In the genomic region with DNA sequence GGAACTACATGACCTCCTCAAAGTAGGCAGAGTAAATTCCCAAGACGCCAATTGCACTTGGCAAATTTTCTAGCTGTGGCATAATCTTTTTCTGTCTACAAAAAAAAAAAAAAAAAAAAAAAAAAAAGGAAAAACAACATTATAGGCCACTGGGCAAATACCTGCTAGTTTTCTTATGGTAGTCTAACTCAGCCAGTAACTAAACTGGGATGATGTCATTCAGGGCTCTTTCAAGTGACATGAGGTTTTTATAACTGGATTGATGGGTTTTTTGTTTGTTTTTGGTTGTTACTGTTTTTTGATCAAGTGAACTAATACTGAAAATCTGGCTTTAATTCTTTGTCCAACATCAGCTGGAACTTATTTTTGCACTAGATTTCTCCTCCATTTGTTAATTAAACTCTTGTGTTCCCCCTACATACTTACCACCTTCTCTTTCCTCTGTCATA, we compare ENCODE assay signal across 24 cellular contexts. TPM values are rescaled to one million over a fixed set of nuclear protein-coding genes. Genes with fewer than 3 reads are reported as not detected.
A peak's percentile ranks its signal among the peaks of the same experiment; 100 is the strongest.
DNase-seq lines count a peak whose midpoint lies in the region; ATAC-seq, FAIRE-seq and TF ChIP-seq lines count a peak whose summit lies in the region.
"Had no signal": no experiment of that assay in that cellular context is flagged by ENCODE, and none has a peak within 500 bp of the region (broad histone marks: within the 10 kb centered on the region; RNA-seq: fewer than 3 reads in every experiment).

No MANE protein-coding gene starts in this region.

- H3K9me3 Mint-ChIP-seq in astrocyte (ENCODE audit: unreplicated experiment), result no peaks in the 10 kb centered on the region
- H3K9me3 Mint-ChIP-seq: activated CD8-positive, alpha-beta T cell treated with anti-CD3 and anti-CD28 coated beads for 36 hours; IgD-negative memory B cell; immature natural killer cell; natural killer cell had no signal

- H2AFZ ChIP-seq in astrocyte (ENCODE audit: low read depth, low read length), result no peak overlapping the region

- peak; percentile 52 for DNase-seq in EH (ENCODE audit: low read depth)
- no peak for DNase-seq in astrocyte (ENCODE audit: low read depth)
- peak; percentile 47 for DNase-seq in kidney tubule cell (ENCODE audit: low spot score)
- no peak for DNase-seq in ovary
- no peak for DNase-seq in NCI-H748 treated with DMSO at 0.1 percent for 48 hours (lab: John Stamatoyannopoulos, UW)
- DNase-seq in left lung, result no peak
- no peak for DNase-seq in NCI-H1092 treated with DMSO at 0.1 percent for 48 hours (lab: John Stamatoyannopoulos, UW)
- DNase-seq: activated CD8-positive, alpha-beta T cell treated with anti-CD3 and anti-CD28 coated beads for 36 hours; adrenal gland; COR-L47; glutamatergic neuron; immature natural killer cell; MV-4-11; natural killer cell; NCI-H2107; NCI-H82; psoas muscle; stimulated activated naive CD4-positive, alpha-beta T cell treated with Interleukin-2 at 50 U/mL for 16 hours; SW 1271; WERI-Rb-1 had no signal

- no peak for ATAC-seq in left lung
- ATAC-seq: activated CD8-positive, alpha-beta T cell treated with anti-CD3 and anti-CD28 coated beads for 36 hours; natural killer cell; psoas muscle had no signal

- peak overlapping the region; percentile 11 for H3K9ac ChIP-seq in astrocyte (ENCODE audit: low read length)

- H4K20me1 ChIP-seq in astrocyte (ENCODE audit: insufficient read depth, low read length), result no peaks in the 10 kb centered on the region

- H3K4me3 ChIP-seq in astrocyte (ENCODE audit: insufficient read depth, low read depth, low read length), result no peak overlapping the region
- no peak overlapping the region for H3K4me3 ChIP-seq in ovary
- H3K4me3 ChIP-seq in left lung, result no peak overlapping the region
- H3K4me3 ChIP-seq: adrenal gland, psoas muscle had no signal

- no peak overlapping the region for H3K4me2 ChIP-seq in astrocyte (ENCODE audit: low read length)

- intact Hi-C loops in ovary (cut with DNase I) (loop anchor here in 1 of 4 donors (10.0 kb wide), 1 partner anchor 216 kb away; no protein-coding TSS in a partner anchor), left lung (cut with DNase I) (no loop called here)

- H3K4me1 ChIP-seq in astrocyte (ENCODE audit: insufficient read depth, low read length) (peaks cover 29% of the 10 kb centered on the region), ovary (ENCODE audit: insufficient read depth) (peaks cover 5% of the 10 kb centered on the region), left lung (peaks cover 15 to 28% of the 10 kb centered on the region in 2 donors)
- H3K4me1 ChIP-seq: psoas muscle had no signal

- 74 to 87% (median 81%) methylated on average over 1 of the region's 1 CpG for WGBS in ovary, 3 donors

- TF ChIP-seq EP300 in ovary (IDR thresholded peaks at IDR 0.05), result no peak

- H3K4me3 Mint-ChIP-seq in astrocyte (ENCODE audit: unreplicated experiment), result no peak overlapping the region
- H3K4me3 Mint-ChIP-seq: activated CD8-positive, alpha-beta T cell treated with anti-CD3 and anti-CD28 coated beads for 36 hours; immature natural killer cell; natural killer cell had no signal

- no peaks in the 10 kb centered on the region for H3K79me2 ChIP-seq in astrocyte (ENCODE audit: insufficient read depth, low read length)

- FAIRE-seq in A204.1 (lab: Jason Lieb, UNC) (peak; percentile 98), astrocyte (lab: Jason Lieb, UNC) (peak; percentile 9)
- FAIRE-seq: urothelium cell line had no signal

- H3K27me3 Mint-ChIP-seq in astrocyte (ENCODE audit: low read depth, unreplicated experiment), result no peaks in the 10 kb centered on the region
- H3K27me3 Mint-ChIP-seq: activated CD8-positive, alpha-beta T cell treated with anti-CD3 and anti-CD28 coated beads for 36 hours; IgD-negative memory B cell had no signal

- no peaks in the 10 kb centered on the region for H3K9me3 ChIP-seq in astrocyte (ENCODE audit: insufficient read depth, low read depth, low read length)
- H3K9me3 ChIP-seq in ovary, result no peaks in the 10 kb centered on the region
- no peaks in the 10 kb centered on the region for H3K9me3 ChIP-seq in left lung
- H3K9me3 ChIP-seq: psoas muscle had no signal

- H3K4me1 Mint-ChIP-seq in astrocyte (ENCODE audit: low read depth, unreplicated experiment), result peaks cover 36% of the 10 kb centered on the region

- peak overlapping the region; percentile 51 for H3K27ac Mint-ChIP-seq in astrocyte (ENCODE audit: unreplicated experiment)
- H3K27ac Mint-ChIP-seq: activated CD8-positive, alpha-beta T cell treated with anti-CD3 and anti-CD28 coated beads for 36 hours; IgD-negative memory B cell had no signal

- no peaks in the 10 kb centered on the region for H3K27me3 ChIP-seq in astrocyte (ENCODE audit: insufficient read depth, low read length)
- no peaks in the 10 kb centered on the region for H3K27me3 ChIP-seq in ovary
- no peaks in the 10 kb centered on the region for H3K27me3 ChIP-seq in left lung
- H3K27me3 ChIP-seq: adrenal gland had no signal

- TF ChIP-seq CTCF in astrocyte (IDR thresholded peaks at IDR 0.05; ENCODE audit: insufficient read depth, low read depth, low read length) (no peak), ovary (IDR thresholded peaks at IDR 0.05) (no peak), left lung (IDR thresholded peaks at IDR 0.05) (no peak)

- H3K36me3 ChIP-seq in astrocyte (ENCODE audit: insufficient read depth, low read length), result no peaks in the 10 kb centered on the region
- no peaks in the 10 kb centered on the region for H3K36me3 ChIP-seq in ovary
- no peaks in the 10 kb centered on the region for H3K36me3 ChIP-seq in left lung
- H3K36me3 ChIP-seq: adrenal gland, WERI-Rb-1 had no signal

- H3K27ac ChIP-seq in astrocyte (ENCODE audit: low read depth, low read length) (peak overlapping the region; percentile 99), ovary (no peak overlapping the region), left lung (no peak overlapping the region)
- H3K27ac ChIP-seq: adrenal gland, epithelial cell of prostate, psoas muscle, WERI-Rb-1 had no signal

- TF ChIP-seq POLR2A in ovary (IDR thresholded peaks at IDR 0.05), result no peak

- H3K36me3 Mint-ChIP-seq in astrocyte (ENCODE audit: low read depth, unreplicated experiment), result no peaks in the 10 kb centered on the region
- H3K36me3 Mint-ChIP-seq: IgD-negative memory B cell, immature natural killer cell, natural killer cell had no signal

RNA-seq across cellular contexts. Expression of gene VIM, which starts 7.4 kb away (rescaled TPM):
- total RNA-seq in astrocyte (5,172 and 5,400 TPM in 2 replicates), ovary (1,000 to 10,000 TPM; 2,370 to 5,934 (median 4,198) TPM), left lung (1,000 to 10,000 TPM; 1,589 to 1,774 TPM)
- 1,000 to 10,000 TPM; 5,561 to 6,135 TPM for polyA plus RNA-seq in ovary

RNA-seq across cellular contexts. Expression of gene TRDMT1, which starts 19.2 kb away (rescaled TPM):
- 5.9 and 6.3 TPM in 2 replicates for total RNA-seq in astrocyte
- total RNA-seq in ovary, result 10 to 100 TPM; 13.1 to 24.3 (median 17.9) TPM
- polyA plus RNA-seq in ovary, result 1 to 10 TPM; 3.2 to 5.9 TPM
- 10 to 100 TPM in 1 of 2 donors, 1 to 10 TPM in 1; 6.6 to 11.5 TPM for total RNA-seq in left lung

Comparison
In these comparisons a context has a peak if more than half of its experiments do, and no peak if none do; other contexts are left out.
1. DNase-seq: peak in EH (single experiment) and kidney tubule cell (single experiment); none in astrocyte (single experiment), ovary (0 of 5), NCI-H748 treated with DMSO at 0.1 percent for 48 hours (single experiment), left lung (0 of 2) and NCI-H1092 treated with DMSO at 0.1 percent for 48 hours (single experiment).